Comparison of ENCODE assay signal across 16 cellular contexts in the genomic region with DNA sequence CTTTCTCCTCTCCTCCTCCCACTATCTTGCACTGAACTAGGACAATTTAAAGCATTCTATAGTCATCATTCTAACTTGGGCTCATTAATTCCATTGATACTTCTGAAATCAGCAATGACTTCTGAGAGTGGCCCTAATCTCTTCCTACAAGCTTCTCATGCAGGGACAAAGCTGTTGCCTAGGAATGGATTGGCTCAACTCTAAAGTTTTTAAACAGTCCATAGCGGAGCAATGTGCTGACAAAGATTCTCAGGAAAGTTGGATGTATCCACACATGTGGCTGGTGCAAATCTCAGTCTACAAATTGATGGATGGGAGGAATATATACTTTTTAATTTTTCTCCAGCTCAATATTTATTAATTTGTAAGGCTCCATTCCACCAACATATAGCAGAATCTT.
"Had no signal": no experiment of that assay in that cellular context is flagged by ENCODE, and none has a peak within 500 bp of the region (broad histone marks: within the 10 kb centered on the region; RNA-seq: fewer than 3 reads in every experiment).

No MANE protein-coding gene starts in this region.

- H3K36me3 ChIP-seq: heart left ventricle, left lung, lower lobe of right lung had no signal

- H3K27me3 ChIP-seq: dorsolateral prefrontal cortex, esophagus muscularis mucosa, foreskin keratinocyte, gastroesophageal sphincter, heart left ventricle, left lung had no signal

- H3K9me3 ChIP-seq: esophagus muscularis mucosa, gastroesophageal sphincter, heart left ventricle, left lung, lower lobe of right lung had no signal

- H3K4me3 ChIP-seq: coronary artery, dorsolateral prefrontal cortex, esophagus muscularis mucosa, gastroesophageal sphincter, heart left ventricle, left lung, lower lobe of right lung had no signal

- H3K27ac ChIP-seq: coronary artery, esophagus muscularis mucosa, foreskin keratinocyte, gastroesophageal sphincter, heart left ventricle, left lung, lower lobe of right lung had no signal

- ATAC-seq: foreskin keratinocyte, gastroesophageal sphincter, left lung, left ventricle myocardium superior, lower lobe of right lung had no signal

- DNase-seq: dermis blood vessel endothelial cell; dorsolateral prefrontal cortex; effector CD4-positive, alpha-beta T cell; effector memory CD4-positive, alpha-beta T cell; foreskin keratinocyte; heart left ventricle; hippocampal formation; left cardiac atrium; left lung; left ventricle myocardium superior; lower lobe of right lung; mesendoderm; midbrain had no signal

- H3K4me1 ChIP-seq: foreskin keratinocyte had no signal
